Comparison of ENCODE assay signal across 17 cellular contexts in the genomic region with DNA sequence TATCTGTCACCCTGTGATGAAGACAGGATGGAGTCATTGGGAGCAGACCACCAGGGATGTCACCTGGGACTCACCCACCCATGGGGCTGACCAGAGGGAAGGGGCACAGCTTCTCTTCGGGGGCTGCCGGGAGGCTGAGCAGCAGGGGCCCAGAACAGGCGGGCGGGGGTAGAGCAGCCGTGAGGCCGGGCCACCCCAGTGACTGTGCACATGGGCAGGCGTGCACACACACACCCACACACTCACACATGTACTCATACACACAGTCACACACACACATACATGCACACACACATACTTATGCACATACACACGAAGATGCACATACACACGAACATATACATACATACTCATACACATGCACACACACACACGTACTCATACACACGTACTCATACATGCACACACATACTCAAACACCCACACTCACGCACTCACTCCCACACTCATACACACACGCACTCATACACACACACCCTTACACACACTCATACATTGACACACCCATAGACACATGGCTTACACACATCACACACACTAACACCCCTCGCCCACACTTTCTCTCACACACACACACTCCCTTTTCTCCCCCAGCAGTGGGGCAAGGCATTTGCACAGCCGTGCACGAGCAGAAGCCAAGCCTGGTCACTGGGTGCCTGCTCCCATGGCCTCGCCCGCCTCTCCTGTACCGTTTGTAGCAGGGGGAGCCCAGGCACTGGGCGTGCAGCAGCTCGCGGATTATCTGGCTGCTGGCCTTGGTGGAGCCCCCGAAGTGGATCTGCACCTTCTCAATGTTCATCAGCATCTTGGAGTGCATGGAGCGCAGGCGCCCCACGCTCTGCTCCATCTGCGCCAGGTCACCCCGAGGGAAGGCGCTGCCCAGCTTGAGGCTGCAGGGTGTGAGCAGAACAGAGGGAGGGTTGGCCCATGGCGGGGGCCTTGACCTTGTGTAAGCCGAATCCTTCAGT. TPM values are rescaled to one million over a fixed set of nuclear protein-coding genes. Genes with fewer than 3 reads are reported as not detected.
DNase-seq lines count a peak whose midpoint lies in the region; ATAC-seq, FAIRE-seq and TF ChIP-seq lines count a peak whose summit lies in the region.
"Had no signal": no experiment of that assay in that cellular context is flagged by ENCODE, and none has a peak within 500 bp of the region (broad histone marks: within the 10 kb centered on the region; RNA-seq: fewer than 3 reads in every experiment).

No MANE protein-coding gene starts in this region.

- intact Hi-C loops in gastrocnemius medialis (cut with DNase I; ENCODE audit: low total_unique reads) (loop anchor here (2.0 to 5.0 kb wide), 4 partner anchors 29 to 135 kb away; a partner anchor contains a TSS), ascending aorta (cut with DNase I) (loop anchor here (5.0 to 10.0 kb wide), 2 partner anchors 35 to 373 kb away; a partner anchor contains a TSS)

- H3K9me3 Mint-ChIP-seq in activated T-cell treated with anti-CD3 and anti-CD28 coated beads, Interleukin-2, amount 50 U/mL, for 72 hours, result no peaks in the 10 kb centered on the region
- no peaks in the 10 kb centered on the region for H3K9me3 Mint-ChIP-seq in activated T-cell treated with anti-CD3 and anti-CD28 coated beads, Interleukin-2, amount 50 U/mL, for 4 hours
- H3K9me3 Mint-ChIP-seq in IgD-negative memory B cell, result no peaks in the 10 kb centered on the region
- H3K9me3 Mint-ChIP-seq in astrocyte (ENCODE audit: unreplicated experiment), result no peaks in the 10 kb centered on the region

- no peaks in the 10 kb centered on the region for H3K27me3 ChIP-seq in astrocyte (ENCODE audit: insufficient read depth, low read length)
- H3K27me3 ChIP-seq in gastrocnemius medialis, result no peaks in the 10 kb centered on the region
- no peaks in the 10 kb centered on the region for H3K27me3 ChIP-seq in ascending aorta
- H3K27me3 ChIP-seq: testis had no signal

- H3K4me3 ChIP-seq in astrocyte (ENCODE audit: insufficient read depth, low read depth, low read length) (no peak overlapping the region), gastrocnemius medialis (no peak overlapping the region), ascending aorta (no peak overlapping the region)
- H3K4me3 ChIP-seq: testis had no signal

- H3K27ac ChIP-seq in astrocyte (ENCODE audit: low read depth, low read length) (no peak overlapping the region), gastrocnemius medialis (peak overlapping the region; percentile 0 to 57 (median 44)), ascending aorta (no peak overlapping the region)

- H3K4me1 Mint-ChIP-seq in activated T-cell treated with anti-CD3 and anti-CD28 coated beads, Interleukin-2, amount 50 U/mL, for 72 hours (ENCODE audit: low read depth), result peaks cover 55% of the 10 kb centered on the region
- H3K4me1 Mint-ChIP-seq in activated T-cell treated with anti-CD3 and anti-CD28 coated beads, Interleukin-2, amount 50 U/mL, for 4 hours (ENCODE audit: low read depth), result peaks cover 37% of the 10 kb centered on the region
- peaks cover 21 to 25% (median 22%) of the 10 kb centered on the region in 3 donors for H3K4me1 Mint-ChIP-seq in IgD-negative memory B cell
- H3K4me1 Mint-ChIP-seq in astrocyte (ENCODE audit: low read depth, unreplicated experiment), result peaks cover 5% of the 10 kb centered on the region

- H3K4me1 ChIP-seq in astrocyte (ENCODE audit: insufficient read depth, low read length), result no peaks in the 10 kb centered on the region
- peaks cover 26 to 28% of the 10 kb centered on the region in 2 donors for H3K4me1 ChIP-seq in gastrocnemius medialis
- peaks cover 0 to 4% of the 10 kb centered on the region in 2 donors for H3K4me1 ChIP-seq in ascending aorta

- H3K27me3 Mint-ChIP-seq in activated T-cell treated with anti-CD3 and anti-CD28 coated beads, Interleukin-2, amount 50 U/mL, for 72 hours (ENCODE audit: low read depth), result no peaks in the 10 kb centered on the region
- H3K27me3 Mint-ChIP-seq in activated T-cell treated with anti-CD3 and anti-CD28 coated beads, Interleukin-2, amount 50 U/mL, for 4 hours (ENCODE audit: low read depth), result no peaks in the 10 kb centered on the region
- H3K27me3 Mint-ChIP-seq in IgD-negative memory B cell (peaks cover 1% of the 10 kb centered on the region), astrocyte (ENCODE audit: low read depth, unreplicated experiment) (peaks cover 3% of the 10 kb centered on the region)

- no peak overlapping the region for H3K4me3 Mint-ChIP-seq in activated T-cell treated with anti-CD3 and anti-CD28 coated beads, Interleukin-2, amount 50 U/mL, for 72 hours
- H3K4me3 Mint-ChIP-seq in activated T-cell treated with anti-CD3 and anti-CD28 coated beads, Interleukin-2, amount 50 U/mL, for 4 hours, result no peak overlapping the region
- H3K4me3 Mint-ChIP-seq in IgD-negative memory B cell (no peak overlapping the region), astrocyte (ENCODE audit: unreplicated experiment) (no peak overlapping the region)

- H3K27ac Mint-ChIP-seq in activated T-cell treated with anti-CD3 and anti-CD28 coated beads, Interleukin-2, amount 50 U/mL, for 72 hours, result peak overlapping the region; percentile 4
- H3K27ac Mint-ChIP-seq in IgD-negative memory B cell (peak overlapping the region in 2 of 3 donors; percentile 82 to 90), astrocyte (ENCODE audit: unreplicated experiment) (peak overlapping the region; percentile 70)

- ATAC-seq in activated T-cell treated with anti-CD3 and anti-CD28 coated beads, Interleukin-2, amount 50 U/mL, for 72 hours (replicated peaks in 1 of 2), result peak; percentile 14
- ATAC-seq in activated T-cell treated with anti-CD3 and anti-CD28 coated beads, Interleukin-2, amount 50 U/mL, for 4 hours, result no peak
- no peak for ATAC-seq in gastrocnemius medialis

- no peak for TF ChIP-seq POLR2A in gastrocnemius medialis (IDR thresholded peaks at IDR 0.05)

- H3K79me2 ChIP-seq in astrocyte (ENCODE audit: insufficient read depth, low read length), result no peaks in the 10 kb centered on the region

- peak in 1 of 2 donors; percentile 45 for DNase-seq in activated T-cell treated with anti-CD3 and anti-CD28 coated beads, Interleukin-2, amount 50 U/mL, for 72 hours
- DNase-seq in activated T-cell treated with anti-CD3 and anti-CD28 coated beads, Interleukin-2, amount 50 U/mL, for 4 hours, result no peak
- DNase-seq in astrocyte (ENCODE audit: low read depth) (no peak), gastrocnemius medialis (no peak), ascending aorta (ENCODE audit: low spot score in 2 of 2) (no peak), NCI-H1417 (lab: John Stamatoyannopoulos, UW) (no peak)
- DNase-seq in stimulated activated CD4-positive, alpha-beta T cell treated with anti-CD3 and anti-CD28 coated beads, Interleukin-2, amount 100 ng/mL, for 24 hours, result no peak
- DNase-seq: activated CD4-positive, CD25-positive, alpha-beta regulatory T cell; activated gamma-delta T cell treated with Interleukin-2 at 50 U/mL for 16 hours; cerebellar nuclear complex; DMS153; kidney; NCI-H2171 treated with DMSO at 0.1 percent for 48 hours; posterior cingulate gyrus; stimulated activated CD4-positive, alpha-beta T cell treated with anti-CD3 and anti-CD28 coated beads, Interleukin-12 subunit alpha, Interleukin-12 subunit beta, amount 100 ng/mL, for 4 hours; testis had no signal

- no peak overlapping the region for H2AFZ ChIP-seq in astrocyte (ENCODE audit: low read depth, low read length)

- H4K20me1 ChIP-seq in astrocyte (ENCODE audit: insufficient read depth, low read length), result no peaks in the 10 kb centered on the region

- no peaks in the 10 kb centered on the region for H3K36me3 Mint-ChIP-seq in activated T-cell treated with anti-CD3 and anti-CD28 coated beads, Interleukin-2, amount 50 U/mL, for 72 hours (ENCODE audit: insufficient read depth in 2 of 2)
- H3K36me3 Mint-ChIP-seq in activated T-cell treated with anti-CD3 and anti-CD28 coated beads, Interleukin-2, amount 50 U/mL, for 4 hours (ENCODE audit: insufficient read depth), result no peaks in the 10 kb centered on the region
- no peaks in the 10 kb centered on the region for H3K36me3 Mint-ChIP-seq in IgD-negative memory B cell
- H3K36me3 Mint-ChIP-seq in astrocyte (ENCODE audit: low read depth, unreplicated experiment), result peaks cover 6% of the 10 kb centered on the region

- H3K4me2 ChIP-seq in astrocyte (ENCODE audit: low read length), result no peak overlapping the region

- H3K9me3 ChIP-seq in astrocyte (ENCODE audit: insufficient read depth, low read depth, low read length), result no peaks in the 10 kb centered on the region
- H3K9me3 ChIP-seq in gastrocnemius medialis, result no peaks in the 10 kb centered on the region
- H3K9me3 ChIP-seq in ascending aorta, result no peaks in the 10 kb centered on the region
- H3K9me3 ChIP-seq: testis had no signal

- H3K36me3 ChIP-seq in astrocyte (ENCODE audit: insufficient read depth, low read length), result no peaks in the 10 kb centered on the region
- no peaks in the 10 kb centered on the region for H3K36me3 ChIP-seq in gastrocnemius medialis
- H3K36me3 ChIP-seq in ascending aorta, result no peaks in the 10 kb centered on the region

- no peak overlapping the region for H3K9ac ChIP-seq in astrocyte (ENCODE audit: low read length)

- no peak for FAIRE-seq in astrocyte (lab: Jason Lieb, UNC)
- FAIRE-seq: kidney had no signal

- in situ Hi-C loops in gastrocnemius medialis (cut with MboI; ENCODE audit: low sequenced_read_pairs in 4 of 4), result no loop called here

- TF ChIP-seq CTCF in astrocyte (IDR thresholded peaks at IDR 0.05; ENCODE audit: insufficient read depth, low read depth, low read length) (no peak), gastrocnemius medialis (IDR thresholded peaks at IDR 0.05 in 4 of 5, conservative IDR thresholded peaks at IDR 0.05 in 1 of 5) (no peak), ascending aorta (IDR thresholded peaks at IDR 0.05) (no peak)

RNA-seq across cellular contexts. Expression of a gene that starts 12.4 kb away (rescaled TPM):
- 100 to 1,000 TPM; 629 to 707 TPM for total RNA-seq in activated T-cell treated with anti-CD3 and anti-CD28 coated beads, Interleukin-2, amount 50 U/mL, for 72 hours
- 100 to 1,000 TPM; 162 to 196 (median 186) TPM for total RNA-seq in activated T-cell treated with anti-CD3 and anti-CD28 coated beads, Interleukin-2, amount 50 U/mL, for 4 hours
- 4.3 TPM for polyA plus RNA-seq in IgD-negative memory B cell
- total RNA-seq in astrocyte (32.8 and 34.6 TPM in 2 replicates), gastrocnemius medialis (100 to 1,000 TPM in 1 of 4 donors, 10 to 100 TPM in 3; 28.9 to 151 (median 52.2) TPM), ascending aorta (15.9 TPM)

RNA-seq across cellular contexts. Expression of a gene that starts 30.5 kb away (rescaled TPM):
- total RNA-seq in activated T-cell treated with anti-CD3 and anti-CD28 coated beads, Interleukin-2, amount 50 U/mL, for 72 hours, result 1 to 10 TPM; 3.1 to 4.5 TPM
- 1 to 10 TPM; 1.1 to 2.1 (median 1.2) TPM for total RNA-seq in activated T-cell treated with anti-CD3 and anti-CD28 coated beads, Interleukin-2, amount 50 U/mL, for 4 hours
- polyA plus RNA-seq in IgD-negative memory B cell, result 0.14 TPM
- total RNA-seq in astrocyte (2.5 and 3.8 TPM in 2 replicates), gastrocnemius medialis (1 to 10 TPM in 3 of 4 donors, under 1 TPM in 1; 0.59 to 2.4 (median 1.1) TPM), ascending aorta (10.6 TPM)

RNA-seq across cellular contexts. Expression of a gene that starts 37.3 kb away (rescaled TPM):
- total RNA-seq in activated T-cell treated with anti-CD3 and anti-CD28 coated beads, Interleukin-2, amount 50 U/mL, for 72 hours, result 100 to 1,000 TPM in 1 of 2 donors, 10 to 100 TPM in 1; 91.9 to 100 TPM
- total RNA-seq in activated T-cell treated with anti-CD3 and anti-CD28 coated beads, Interleukin-2, amount 50 U/mL, for 4 hours, result 10 to 100 TPM; 13.3 to 16.7 (median 14.9) TPM
- 0.43 TPM for polyA plus RNA-seq in IgD-negative memory B cell
- total RNA-seq in astrocyte (1.4 and 1.8 TPM in 2 replicates), gastrocnemius medialis (100 to 1,000 TPM in 1 of 4 donors, 10 to 100 TPM in 3; 50.5 to 142 (median 85.3) TPM), ascending aorta (2.4 TPM)

Comparison
In these comparisons a context has a peak if more than half of its experiments do, and no peak if none do; other contexts are left out.
1. ATAC-seq: peak in activated T-cell treated with anti-CD3 and anti-CD28 coated beads, Interleukin-2, amount 50 U/mL, for 72 hours (2 of 2); none in activated T-cell treated with anti-CD3 and anti-CD28 coated beads, Interleukin-2, amount 50 U/mL, for 4 hours (0 of 2) and gastrocnemius medialis (0 of 2).
2. H3K27ac Mint-ChIP-seq: peak in every context shown above with its lines; median percentile 86 in IgD-negative memory B cell; 70 in astrocyte; 4 in activated T-cell treated with anti-CD3 and anti-CD28 coated beads, Interleukin-2, amount 50 U/mL, for 72 hours.
3. H3K27ac ChIP-seq: peak in gastrocnemius medialis (4 of 4); none in astrocyte (single experiment) and ascending aorta (0 of 2).